ENCODE assay signal across 36 cellular contexts in the genomic region with DNA sequence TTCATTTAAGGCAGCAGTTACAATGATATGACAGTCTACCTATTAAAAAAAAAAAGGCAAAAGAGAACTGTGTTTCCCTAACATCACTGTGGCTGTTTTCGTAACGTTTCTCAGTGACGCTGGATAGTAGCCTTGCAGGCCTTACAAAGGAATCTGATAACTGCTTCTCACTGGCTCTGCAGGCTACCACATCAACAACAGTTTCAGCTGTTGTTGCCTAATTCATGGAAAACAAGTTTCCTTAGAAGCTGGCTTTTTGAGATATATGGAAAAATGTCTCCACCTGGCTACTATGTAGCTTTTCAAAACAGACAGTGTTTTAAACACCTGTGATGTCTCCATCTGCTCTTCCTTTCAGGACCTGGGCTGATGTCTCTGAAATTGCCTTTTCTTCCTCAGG. TPM values are rescaled to one million over a fixed set of nuclear protein-coding genes. Genes with fewer than 3 reads are reported as not detected.
"Had no signal": no experiment of that assay in that cellular context is flagged by ENCODE, and none has a peak within 500 bp of the region (broad histone marks: within the 10 kb centered on the region; RNA-seq: fewer than 3 reads in every experiment).

No MANE protein-coding gene starts in this region.

- H3K27ac Mint-ChIP-seq: activated CD4-positive, alpha-beta memory T cell treated with anti-CD3 and anti-CD28 coated beads for 36 hours; activated CD4-positive, alpha-beta T cell treated with anti-CD3 and anti-CD28 coated beads, Interleukin-2, amount 10 ng/mL, durations not matched to agents 24 days and 14 days; activated naive CD4-positive, alpha-beta T cell treated with anti-CD3 and anti-CD28 coated beads, Interleukin-2, amount 10 ng/mL, durations not matched to agents 7 days and 5 days; activated naive CD8-positive, alpha-beta T cell treated with anti-CD3 and anti-CD28 coated beads, Interleukin-2, amount 10 ng/mL, durations not matched to agents 7 days and 5 days; activated T-helper 1 cell treated with anti-CD3 and anti-CD28 coated beads, Interleukin-12 subunit alpha, Interleukin-12 subunit beta, Interleukin-2, Interleukin-4 antibody, amounts not matched to agents 30 ng/mL and 10 ng/mL and 1 ng/mL, durations not matched to agents 14 hours and 24 hours and 36 hours; natural killer cell treated with Interleukin-12 subunit alpha and Interleukin-12 subunit beta and Interleukin-15 and Interleukin-18, amount 100 ng/mL, for 72 hours; progenitor cell of endocrine pancreas; stimulated activated effector memory CD8-positive, alpha-beta T cell treated with anti-CD3 and anti-CD28 coated beads, Interleukin-12 subunit alpha, Interleukin-12 subunit beta, amount 100 ng/mL, for 72 hours; stimulated activated naive CD8-positive, alpha-beta T cell treated with anti-CD3 and anti-CD28 coated beads, Interleukin-15, Interleukin-2, amounts not matched to agents 100 ng/mL and 50 ng/mL, for 24 hours; T-helper 1 cell treated with Interleukin-12 subunit alpha and Interleukin-12 subunit beta and Interleukin-4 antibody, amounts not matched to agents 30 μg/mL and 1 μg/mL, for 36 hours; type B pancreatic cell had no signal

- H3K4me1 Mint-ChIP-seq: activated CD4-positive, alpha-beta T cell treated with anti-CD3 and anti-CD28 coated beads, Interleukin-2, amount 10 ng/mL, durations not matched to agents 24 days and 14 days; activated naive CD4-positive, alpha-beta T cell treated with anti-CD3 and anti-CD28 coated beads, Interleukin-2, amount 10 ng/mL, durations not matched to agents 7 days and 5 days; activated naive CD8-positive, alpha-beta T cell treated with anti-CD3 and anti-CD28 coated beads, Interleukin-2, amount 10 ng/mL, durations not matched to agents 7 days and 5 days; stimulated activated effector memory CD8-positive, alpha-beta T cell treated with anti-CD3 and anti-CD28 coated beads, Interleukin-12 subunit alpha, Interleukin-12 subunit beta, amount 100 ng/mL, for 72 hours had no signal

- DNase-seq: activated CD4-positive, alpha-beta memory T cell treated with anti-CD3 and anti-CD28 coated beads for 36 hours; activated CD4-positive, alpha-beta T cell treated with anti-CD3 and anti-CD28 coated beads, Interleukin-2, amount 10 ng/mL, durations not matched to agents 24 days and 14 days; activated CD8-positive, alpha-beta memory T cell treated with anti-CD3 and anti-CD28 coated beads, Interleukin-2, amount 50 U/mL, for 4 hours; activated gamma-delta T cell; activated naive CD4-positive, alpha-beta T cell treated with anti-CD3 and anti-CD28 coated beads, Interleukin-2, amount 10 ng/mL, durations not matched to agents 7 days and 5 days; activated naive CD8-positive, alpha-beta T cell treated with anti-CD3 and anti-CD28 coated beads, Interleukin-2, amount 10 ng/mL, durations not matched to agents 7 days and 5 days; activated T-cell treated with anti-CD3 and anti-CD28 coated beads, Interleukin-2, amount 50 U/mL, for 1 hour; amygdala; dermis blood vessel endothelial cell; effector CD8-positive, alpha-beta T cell; foreskin melanocyte; heart right ventricle; islet precursor cell; left ventricle myocardium inferior; right lobe of liver; stimulated activated CD4-positive, alpha-beta T cell treated with anti-CD3 and anti-CD28 coated beads, Interleukin-4, amount 100 ng/mL, for 1 hour; T-helper 9 cell; uterus had no signal

- H3K4me3 ChIP-seq: heart right ventricle, left ventricle myocardium inferior, lung, right lobe of liver, thoracic aorta, uterus had no signal

- H3K27me3 ChIP-seq: right lobe of liver, uterus had no signal

- H3K27me3 Mint-ChIP-seq: activated CD4-positive, alpha-beta memory T cell treated with anti-CD3 and anti-CD28 coated beads for 36 hours; activated CD4-positive, alpha-beta T cell treated with anti-CD3 and anti-CD28 coated beads, Interleukin-2, amount 10 ng/mL, durations not matched to agents 24 days and 14 days; activated naive CD4-positive, alpha-beta T cell treated with anti-CD3 and anti-CD28 coated beads, Interleukin-2, amount 10 ng/mL, durations not matched to agents 7 days and 5 days; activated naive CD8-positive, alpha-beta T cell treated with anti-CD3 and anti-CD28 coated beads, Interleukin-2, amount 10 ng/mL, durations not matched to agents 7 days and 5 days; progenitor cell of endocrine pancreas had no signal

- H3K27ac ChIP-seq: heart right ventricle, left ventricle myocardium inferior, right lobe of liver, thoracic aorta, uterus, VCaP had no signal

- H3K9me3 Mint-ChIP-seq: activated CD4-positive, alpha-beta T cell treated with anti-CD3 and anti-CD28 coated beads, Interleukin-2, amount 10 ng/mL, durations not matched to agents 24 days and 14 days; activated naive CD4-positive, alpha-beta T cell treated with anti-CD3 and anti-CD28 coated beads, Interleukin-2, amount 10 ng/mL, durations not matched to agents 7 days and 5 days; activated naive CD8-positive, alpha-beta T cell treated with anti-CD3 and anti-CD28 coated beads, Interleukin-2, amount 10 ng/mL, durations not matched to agents 7 days and 5 days; activated T-helper 1 cell treated with anti-CD3 and anti-CD28 coated beads, Interleukin-12 subunit alpha, Interleukin-12 subunit beta, Interleukin-2, Interleukin-4 antibody, amounts not matched to agents 30 ng/mL and 10 ng/mL and 1 ng/mL, durations not matched to agents 14 hours and 24 hours and 36 hours; natural killer cell treated with Interleukin-12 subunit alpha and Interleukin-12 subunit beta and Interleukin-15 and Interleukin-18, amount 100 ng/mL, for 72 hours; T-helper 1 cell treated with Interleukin-12 subunit alpha and Interleukin-12 subunit beta and Interleukin-4 antibody, amounts not matched to agents 30 μg/mL and 1 μg/mL, for 36 hours; type B pancreatic cell had no signal

- H3K4me3 Mint-ChIP-seq: activated CD4-positive, alpha-beta memory T cell treated with anti-CD3 and anti-CD28 coated beads for 36 hours; activated CD4-positive, alpha-beta T cell treated with anti-CD3 and anti-CD28 coated beads, Interleukin-2, amount 10 ng/mL, durations not matched to agents 24 days and 14 days; activated naive CD4-positive, alpha-beta T cell treated with anti-CD3 and anti-CD28 coated beads, Interleukin-2, amount 10 ng/mL, durations not matched to agents 7 days and 5 days; activated naive CD8-positive, alpha-beta T cell treated with anti-CD3 and anti-CD28 coated beads, Interleukin-2, amount 10 ng/mL, durations not matched to agents 7 days and 5 days; activated T-helper 1 cell treated with anti-CD3 and anti-CD28 coated beads, Interleukin-12 subunit alpha, Interleukin-12 subunit beta, Interleukin-2, Interleukin-4 antibody, amounts not matched to agents 30 ng/mL and 10 ng/mL and 1 ng/mL, durations not matched to agents 14 hours and 24 hours and 36 hours; natural killer cell treated with Interleukin-12 subunit alpha and Interleukin-12 subunit beta and Interleukin-15 and Interleukin-18, amount 100 ng/mL, for 72 hours; stimulated activated effector memory CD8-positive, alpha-beta T cell treated with anti-CD3 and anti-CD28 coated beads, Interleukin-12 subunit alpha, Interleukin-12 subunit beta, amount 100 ng/mL, for 72 hours; stimulated activated naive CD8-positive, alpha-beta T cell treated with anti-CD3 and anti-CD28 coated beads, Interleukin-15, Interleukin-2, amounts not matched to agents 100 ng/mL and 50 ng/mL, for 24 hours; T-helper 1 cell treated with Interleukin-12 subunit alpha and Interleukin-12 subunit beta and Interleukin-4 antibody, amounts not matched to agents 30 μg/mL and 1 μg/mL, for 36 hours; type B pancreatic cell had no signal

- H3K4me1 ChIP-seq: heart right ventricle, left ventricle myocardium inferior, right lobe of liver, uterus had no signal

- H3K36me3 ChIP-seq: heart right ventricle, left ventricle myocardium inferior, right lobe of liver, thoracic aorta, uterus had no signal

- H3K36me3 Mint-ChIP-seq: activated CD4-positive, alpha-beta memory T cell treated with anti-CD3 and anti-CD28 coated beads for 36 hours; activated naive CD4-positive, alpha-beta T cell treated with anti-CD3 and anti-CD28 coated beads, Interleukin-2, amount 10 ng/mL, durations not matched to agents 7 days and 5 days; activated naive CD8-positive, alpha-beta T cell treated with anti-CD3 and anti-CD28 coated beads, Interleukin-2, amount 10 ng/mL, durations not matched to agents 7 days and 5 days; natural killer cell treated with Interleukin-12 subunit alpha and Interleukin-12 subunit beta and Interleukin-15 and Interleukin-18, amount 100 ng/mL, for 72 hours; stimulated activated effector memory CD8-positive, alpha-beta T cell treated with anti-CD3 and anti-CD28 coated beads, Interleukin-12 subunit alpha, Interleukin-12 subunit beta, amount 100 ng/mL, for 72 hours; type B pancreatic cell had no signal

- H3K9me3 ChIP-seq: right lobe of liver, thoracic aorta, uterus had no signal

RNA-seq across cellular contexts. Expression of a gene that starts 3.8 kb away (rescaled TPM):
- total RNA-seq: activated CD4-positive, alpha-beta memory T cell treated with anti-CD3 and anti-CD28 coated beads for 36 hours; activated CD4-positive, alpha-beta T cell treated with anti-CD3 and anti-CD28 coated beads, Interleukin-2, amount 10 ng/mL, durations not matched to agents 24 days and 14 days; activated CD8-positive, alpha-beta memory T cell treated with anti-CD3 and anti-CD28 coated beads for 36 hours; activated naive CD8-positive, alpha-beta T cell treated with anti-CD3 and anti-CD28 coated beads, Interleukin-2, amount 10 ng/mL, durations not matched to agents 7 days and 5 days; activated T-helper 1 cell treated with anti-CD3 and anti-CD28 coated beads, Interleukin-12 subunit alpha, Interleukin-12 subunit beta, Interleukin-2, Interleukin-4 antibody, amounts not matched to agents 30 ng/mL and 10 ng/mL and 1 ng/mL, durations not matched to agents 14 hours and 24 hours and 36 hours; dermis blood vessel endothelial cell; epithelial cell of proximal tubule; glomerular endothelial cell; heart right ventricle; left ventricle myocardium inferior; lung; mononuclear cell; natural killer cell treated with Interleukin-12 subunit alpha and Interleukin-12 subunit beta and Interleukin-15 and Interleukin-18, amount 100 ng/mL, for 72 hours; osteoblast; progenitor cell of endocrine pancreas; renal cortical epithelial cell; right lobe of liver; skeletal muscle tissue; subcutaneous adipose tissue; thoracic aorta; uterus had no signal
- polyA plus RNA-seq: heart right ventricle, lung had no signal

RNA-seq across cellular contexts. Expression of a gene that starts 30.1 kb away (rescaled TPM):
- total RNA-seq: activated CD4-positive, alpha-beta memory T cell treated with anti-CD3 and anti-CD28 coated beads for 36 hours; activated CD4-positive, alpha-beta T cell treated with anti-CD3 and anti-CD28 coated beads, Interleukin-2, amount 10 ng/mL, durations not matched to agents 24 days and 14 days; activated CD8-positive, alpha-beta memory T cell treated with anti-CD3 and anti-CD28 coated beads for 36 hours; activated naive CD8-positive, alpha-beta T cell treated with anti-CD3 and anti-CD28 coated beads, Interleukin-2, amount 10 ng/mL, durations not matched to agents 7 days and 5 days; activated T-helper 1 cell treated with anti-CD3 and anti-CD28 coated beads, Interleukin-12 subunit alpha, Interleukin-12 subunit beta, Interleukin-2, Interleukin-4 antibody, amounts not matched to agents 30 ng/mL and 10 ng/mL and 1 ng/mL, durations not matched to agents 14 hours and 24 hours and 36 hours; dermis blood vessel endothelial cell; epithelial cell of proximal tubule; glomerular endothelial cell; natural killer cell treated with Interleukin-12 subunit alpha and Interleukin-12 subunit beta and Interleukin-15 and Interleukin-18, amount 100 ng/mL, for 72 hours; osteoblast; progenitor cell of endocrine pancreas; renal cortical epithelial cell had no signal

RNA-seq across cellular contexts. Expression of a gene that starts 37.6 kb away (rescaled TPM):
- total RNA-seq: activated CD4-positive, alpha-beta memory T cell treated with anti-CD3 and anti-CD28 coated beads for 36 hours; activated CD4-positive, alpha-beta T cell treated with anti-CD3 and anti-CD28 coated beads, Interleukin-2, amount 10 ng/mL, durations not matched to agents 24 days and 14 days; activated CD8-positive, alpha-beta memory T cell treated with anti-CD3 and anti-CD28 coated beads for 36 hours; activated naive CD8-positive, alpha-beta T cell treated with anti-CD3 and anti-CD28 coated beads, Interleukin-2, amount 10 ng/mL, durations not matched to agents 7 days and 5 days; activated T-helper 1 cell treated with anti-CD3 and anti-CD28 coated beads, Interleukin-12 subunit alpha, Interleukin-12 subunit beta, Interleukin-2, Interleukin-4 antibody, amounts not matched to agents 30 ng/mL and 10 ng/mL and 1 ng/mL, durations not matched to agents 14 hours and 24 hours and 36 hours; dermis blood vessel endothelial cell; epithelial cell of proximal tubule; glomerular endothelial cell; left ventricle myocardium inferior; natural killer cell treated with Interleukin-12 subunit alpha and Interleukin-12 subunit beta and Interleukin-15 and Interleukin-18, amount 100 ng/mL, for 72 hours; osteoblast; progenitor cell of endocrine pancreas; renal cortical epithelial cell; skeletal muscle tissue; thoracic aorta had no signal
- polyA plus RNA-seq: heart right ventricle had no signal

RNA-seq across cellular contexts. Expression of a gene that starts 42.2 kb away (rescaled TPM):
- total RNA-seq: activated CD4-positive, alpha-beta memory T cell treated with anti-CD3 and anti-CD28 coated beads for 36 hours; activated CD4-positive, alpha-beta T cell treated with anti-CD3 and anti-CD28 coated beads, Interleukin-2, amount 10 ng/mL, durations not matched to agents 24 days and 14 days; activated CD8-positive, alpha-beta memory T cell treated with anti-CD3 and anti-CD28 coated beads for 36 hours; activated naive CD8-positive, alpha-beta T cell treated with anti-CD3 and anti-CD28 coated beads, Interleukin-2, amount 10 ng/mL, durations not matched to agents 7 days and 5 days; activated T-helper 1 cell treated with anti-CD3 and anti-CD28 coated beads, Interleukin-12 subunit alpha, Interleukin-12 subunit beta, Interleukin-2, Interleukin-4 antibody, amounts not matched to agents 30 ng/mL and 10 ng/mL and 1 ng/mL, durations not matched to agents 14 hours and 24 hours and 36 hours; dermis blood vessel endothelial cell; epithelial cell of proximal tubule; glomerular endothelial cell; heart right ventricle; left ventricle myocardium inferior; lung; mononuclear cell; natural killer cell treated with Interleukin-12 subunit alpha and Interleukin-12 subunit beta and Interleukin-15 and Interleukin-18, amount 100 ng/mL, for 72 hours; osteoblast; progenitor cell of endocrine pancreas; renal cortical epithelial cell; skeletal muscle tissue; subcutaneous adipose tissue; thoracic aorta; uterus had no signal
- polyA plus RNA-seq: heart right ventricle, lung had no signal

RNA-seq across cellular contexts. Expression of a gene that starts 52.9 kb away (rescaled TPM):
- total RNA-seq: activated CD4-positive, alpha-beta memory T cell treated with anti-CD3 and anti-CD28 coated beads for 36 hours; activated CD4-positive, alpha-beta T cell treated with anti-CD3 and anti-CD28 coated beads, Interleukin-2, amount 10 ng/mL, durations not matched to agents 24 days and 14 days; activated CD8-positive, alpha-beta memory T cell treated with anti-CD3 and anti-CD28 coated beads for 36 hours; activated naive CD8-positive, alpha-beta T cell treated with anti-CD3 and anti-CD28 coated beads, Interleukin-2, amount 10 ng/mL, durations not matched to agents 7 days and 5 days; activated T-helper 1 cell treated with anti-CD3 and anti-CD28 coated beads, Interleukin-12 subunit alpha, Interleukin-12 subunit beta, Interleukin-2, Interleukin-4 antibody, amounts not matched to agents 30 ng/mL and 10 ng/mL and 1 ng/mL, durations not matched to agents 14 hours and 24 hours and 36 hours; dermis blood vessel endothelial cell; epithelial cell of proximal tubule; glomerular endothelial cell; left ventricle myocardium inferior; mononuclear cell; natural killer cell treated with Interleukin-12 subunit alpha and Interleukin-12 subunit beta and Interleukin-15 and Interleukin-18, amount 100 ng/mL, for 72 hours; osteoblast; progenitor cell of endocrine pancreas; renal cortical epithelial cell; right lobe of liver; subcutaneous adipose tissue; thoracic aorta had no signal
